8 cellular contexts compared by ENCODE assay signal in the genomic region with DNA sequence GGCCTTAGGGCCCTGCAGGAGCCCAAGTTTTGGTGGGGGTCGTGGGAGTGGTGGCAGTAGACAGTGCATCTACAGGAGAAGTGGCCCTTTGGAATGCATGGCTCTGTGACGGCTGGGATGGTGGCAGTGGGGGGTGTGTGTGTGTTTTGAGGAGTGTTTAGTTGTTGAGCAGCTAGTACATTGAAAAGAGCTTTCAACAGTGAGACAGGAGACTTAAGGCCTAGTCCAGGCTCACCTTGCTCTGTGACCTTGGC. TPM values are rescaled to one million over a fixed set of nuclear protein-coding genes. Genes with fewer than 3 reads are reported as not detected.
DNase-seq lines count a peak whose midpoint lies in the region; ATAC-seq lines count a peak whose summit lies in the region.

No MANE protein-coding gene starts in this region.

- no peaks in the 10 kb centered on the region for H3K27me3 ChIP-seq in iPS DF 6.9 (ENCODE audit: control insufficient read depth, insufficient read depth, low read length)

- peak overlapping the region; percentile 97 for H3K27ac Mint-ChIP-seq in activated CD8-positive, alpha-beta T cell treated with anti-CD3 and anti-CD28 coated beads, Interleukin-2, amount 10 ng/mL, durations not matched to agents 7 days and 5 days
- peak overlapping the region; percentile 96 for H3K27ac Mint-ChIP-seq in stimulated activated naive B cell treated with anti-CD40 and anti-IgM and Interleukin-4, amounts not matched to agents 10 μg/mL and 1 μg/mL and 100 μg/mL, for 72 hours

- ATAC-seq in activated CD8-positive, alpha-beta T cell treated with anti-CD3 and anti-CD28 coated beads, Interleukin-2, amount 10 ng/mL, durations not matched to agents 7 days and 5 days = peak; percentile 13
- ATAC-seq in stimulated activated naive B cell treated with anti-CD40 and anti-IgM and Interleukin-4, amounts not matched to agents 10 μg/mL and 1 μg/mL and 100 μg/mL, for 72 hours (replicated peaks) = no peak

- peaks cover 9% of the 10 kb centered on the region for H3K36me3 ChIP-seq in iPS DF 6.9 (ENCODE audit: control insufficient read depth, insufficient read depth, low read length)

- H3K9me3 ChIP-seq in iPS DF 6.9 (ENCODE audit: control insufficient read depth, insufficient read depth, low read length) = no peaks in the 10 kb centered on the region

- CTCF ChIA-PET in activated CD8-positive, alpha-beta T cell treated with anti-CD3 and anti-CD28 coated beads, Interleukin-2, amount 10 ng/mL, durations not matched to agents 7 days and 5 days (lab: Charles Lee) = interaction anchor here (0.8 to 4.7 kb wide), 18 partner anchors 10 to 372 kb away, joined by 3 to 36 read pairs (median 6); a partner anchor contains a TSS

- no peaks in the 10 kb centered on the region for H3K9me3 Mint-ChIP-seq in activated CD8-positive, alpha-beta T cell treated with anti-CD3 and anti-CD28 coated beads, Interleukin-2, amount 10 ng/mL, durations not matched to agents 7 days and 5 days (ENCODE audit: insufficient read depth)
- no peaks in the 10 kb centered on the region for H3K9me3 Mint-ChIP-seq in stimulated activated naive B cell treated with anti-CD40 and anti-IgM and Interleukin-4, amounts not matched to agents 10 μg/mL and 1 μg/mL and 100 μg/mL, for 72 hours

- H3K36me3 Mint-ChIP-seq in activated CD8-positive, alpha-beta T cell treated with anti-CD3 and anti-CD28 coated beads, Interleukin-2, amount 10 ng/mL, durations not matched to agents 7 days and 5 days (ENCODE audit: low read depth) = peaks cover 15% of the 10 kb centered on the region
- peaks cover 27 to 37% of the 10 kb centered on the region in 2 donors for H3K36me3 Mint-ChIP-seq in stimulated activated naive B cell treated with anti-CD40 and anti-IgM and Interleukin-4, amounts not matched to agents 10 μg/mL and 1 μg/mL and 100 μg/mL, for 72 hours

- peaks cover 25% of the 10 kb centered on the region for H3K4me1 ChIP-seq in iPS DF 6.9 (ENCODE audit: control insufficient read depth, insufficient read depth, low read length)

- H3K27me3 Mint-ChIP-seq in activated CD8-positive, alpha-beta T cell treated with anti-CD3 and anti-CD28 coated beads, Interleukin-2, amount 10 ng/mL, durations not matched to agents 7 days and 5 days (ENCODE audit: low read depth) = no peaks in the 10 kb centered on the region
- H3K27me3 Mint-ChIP-seq in stimulated activated naive B cell treated with anti-CD40 and anti-IgM and Interleukin-4, amounts not matched to agents 10 μg/mL and 1 μg/mL and 100 μg/mL, for 72 hours = no peaks in the 10 kb centered on the region

- peaks cover 41% of the 10 kb centered on the region for H3K4me1 Mint-ChIP-seq in activated CD8-positive, alpha-beta T cell treated with anti-CD3 and anti-CD28 coated beads, Interleukin-2, amount 10 ng/mL, durations not matched to agents 7 days and 5 days (ENCODE audit: low read depth)
- H3K4me1 Mint-ChIP-seq in stimulated activated naive B cell treated with anti-CD40 and anti-IgM and Interleukin-4, amounts not matched to agents 10 μg/mL and 1 μg/mL and 100 μg/mL, for 72 hours = peaks cover 54 to 81% of the 10 kb centered on the region in 2 donors

- peak overlapping the region; percentile 56; the same call in 1 of the 2 replicates for H3K4me3 ChIP-seq in iPS DF 6.9 (ENCODE audit: low read length)

- peak; percentile 59 for DNase-seq in DMS53 (lab: John Stamatoyannopoulos, UW)
- no peak for DNase-seq in DMS53 treated with DMSO at 0.1 percent for 48 hours (lab: John Stamatoyannopoulos, UW; ENCODE audit: unreplicated experiment)
- peak; percentile 35 for DNase-seq in activated CD8-positive, alpha-beta T cell treated with anti-CD3 and anti-CD28 coated beads, Interleukin-2, amount 10 ng/mL, durations not matched to agents 7 days and 5 days
- DNase-seq in iPS DF 6.9 (ENCODE audit: low read depth, low spot score) = no peak
- DNase-seq in stimulated activated naive B cell treated with anti-CD40 and anti-IgM and Interleukin-4, amounts not matched to agents 10 μg/mL and 1 μg/mL and 100 μg/mL, for 72 hours = no peak
- DNase-seq in NCI-H774 (lab: John Stamatoyannopoulos, UW) = no peak
- no peak for DNase-seq in NCI-H1930 (lab: John Stamatoyannopoulos, UW)
- no peak for DNase-seq in T-helper 9 cell

- H3K27ac ChIP-seq in iPS DF 6.9 (ENCODE audit: low read length) = no peak overlapping the region

- H3K4me3 Mint-ChIP-seq in activated CD8-positive, alpha-beta T cell treated with anti-CD3 and anti-CD28 coated beads, Interleukin-2, amount 10 ng/mL, durations not matched to agents 7 days and 5 days = peak overlapping the region; percentile 94
- H3K4me3 Mint-ChIP-seq in stimulated activated naive B cell treated with anti-CD40 and anti-IgM and Interleukin-4, amounts not matched to agents 10 μg/mL and 1 μg/mL and 100 μg/mL, for 72 hours = peak overlapping the region; percentile 89 to 92

- POLR2A ChIA-PET in activated CD8-positive, alpha-beta T cell treated with anti-CD3 and anti-CD28 coated beads, Interleukin-2, amount 10 ng/mL, durations not matched to agents 7 days and 5 days (lab: Charles Lee) = interaction anchor here (1.1 to 1.7 kb wide), 4 partner anchors 28 to 162 kb away, joined by 3 to 7 read pairs (median 6); a partner anchor contains a TSS

- WGBS in iPS DF 6.9 (ENCODE audit: insufficient coverage, insufficient read length) = no CpG with 5 or more reads among the region's 2 CpGs

RNA-seq across cellular contexts. Expression of a gene that starts 27.1 kb away (rescaled TPM):
- 1 to 10 TPM; 6.7 to 7.7 TPM for total RNA-seq in activated CD8-positive, alpha-beta T cell treated with anti-CD3 and anti-CD28 coated beads, Interleukin-2, amount 10 ng/mL, durations not matched to agents 7 days and 5 days

RNA-seq across cellular contexts. Expression of a gene that starts 37.6 kb away (rescaled TPM):
- 10 to 100 TPM; 40.9 to 43.1 TPM for total RNA-seq in activated CD8-positive, alpha-beta T cell treated with anti-CD3 and anti-CD28 coated beads, Interleukin-2, amount 10 ng/mL, durations not matched to agents 7 days and 5 days

RNA-seq across cellular contexts. Expression of a gene that starts 44.2 kb away (rescaled TPM):
- 10 to 100 TPM; 21.5 to 22.3 TPM for total RNA-seq in activated CD8-positive, alpha-beta T cell treated with anti-CD3 and anti-CD28 coated beads, Interleukin-2, amount 10 ng/mL, durations not matched to agents 7 days and 5 days

Comparison
In these comparisons a context has a peak if more than half of its experiments do, and no peak if none do; other contexts are left out.
1. DNase-seq: peak in DMS53 (single experiment) and activated CD8-positive, alpha-beta T cell treated with anti-CD3 and anti-CD28 coated beads, Interleukin-2, amount 10 ng/mL, durations not matched to agents 7 days and 5 days (single experiment); none in DMS53 treated with DMSO at 0.1 percent for 48 hours (single experiment), iPS DF 6.9 (single experiment), stimulated activated naive B cell treated with anti-CD40 and anti-IgM and Interleukin-4, amounts not matched to agents 10 μg/mL and 1 μg/mL and 100 μg/mL, for 72 hours (single experiment), NCI-H774 (single experiment), NCI-H1930 (0 of 2) and T-helper 9 cell (single experiment).